Comparison of ENCODE assay signal across 13 cellular contexts in the genomic region with DNA sequence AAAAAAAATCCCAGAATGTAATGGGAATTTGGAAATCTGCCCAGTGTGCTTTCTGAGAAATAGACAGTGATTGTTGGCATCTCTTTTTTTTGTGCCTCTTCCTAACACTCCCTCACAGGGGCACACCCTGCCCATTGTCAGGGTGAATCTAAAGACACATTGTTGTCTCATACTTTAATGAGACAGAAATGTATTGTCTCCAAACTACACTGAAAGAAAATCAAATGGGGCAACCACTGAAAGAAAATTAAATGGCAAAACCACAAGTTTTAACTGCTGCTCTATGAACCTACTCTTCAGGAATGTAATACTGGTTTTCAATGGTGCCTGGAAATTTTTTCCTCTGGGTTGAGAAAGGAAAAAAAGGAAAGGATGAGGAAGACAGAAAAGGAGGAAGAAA. TPM values are rescaled to one million over a fixed set of nuclear protein-coding genes. Genes with fewer than 3 reads are reported as not detected.
DNase-seq lines count a peak whose midpoint lies in the region; ATAC-seq and TF ChIP-seq lines count a peak whose summit lies in the region.
"Had no signal": no experiment of that assay in that cellular context is flagged by ENCODE, and none has a peak within 500 bp of the region (broad histone marks: within the 10 kb centered on the region; RNA-seq: fewer than 3 reads in every experiment).

No MANE protein-coding gene starts in this region.

- intact Hi-C loops in mammary epithelial cell (cut with micrococcal nuclease): no loop called here

- H2BK15ac ChIP-seq in mesenchymal stem cell (ENCODE audit: low read depth, poor library complexity, severe bottlenecking): no peak overlapping the region

- H3K36me3 ChIP-seq in mammary epithelial cell (ENCODE audit: insufficient read depth, low read length) (no peaks in the 10 kb centered on the region), mesenchymal stem cell (ENCODE audit: control insufficient read depth in 1 of 2, insufficient read depth in 2 of 2, low read depth in 1 of 2, low read length in 2 of 2) (no peaks in the 10 kb centered on the region)

- no peak overlapping the region for H4K91ac ChIP-seq in mesenchymal stem cell (ENCODE audit: low read length)

- H3K4me3 ChIP-seq in mammary epithelial cell (replicated peaks in 1 of 3; ENCODE audit: insufficient read depth in 1 of 3, low read depth in 2 of 3, low read length in 3 of 3) (no peak overlapping the region), mesenchymal stem cell (ENCODE audit: insufficient read depth in 1 of 2, low read depth in 1 of 2, low read length in 2 of 2) (peak overlapping the region in 1 of 2 experiments; percentile 35)

- H2AFZ ChIP-seq in mammary epithelial cell (ENCODE audit: low read depth, low read length) (no peak overlapping the region), mesenchymal stem cell (ENCODE audit: low read depth, low read length) (no peak overlapping the region)

- H3K23ac ChIP-seq in mesenchymal stem cell (ENCODE audit: low read length in 2 of 2): no peak overlapping the region

- H3K79me2 ChIP-seq in mammary epithelial cell (ENCODE audit: insufficient read depth, low read length): no peaks in the 10 kb centered on the region

- no peak for ATAC-seq in HG02970 (IDR thresholded peaks at IDR 0.05; ENCODE audit: low FRiP score, unreplicated experiment)

- no TSS peak for BruUV-seq in mammary epithelial cell (replicated peaks; lab: Mats Ljungman, UMichigan)

- no peak overlapping the region for H2BK12ac ChIP-seq in mesenchymal stem cell (ENCODE audit: low read length in 2 of 2)

- no peaks in the 10 kb centered on the region for H3K9me3 ChIP-seq in mammary epithelial cell (replicated peaks; ENCODE audit: insufficient read depth, low read length)
- H3K9me3 ChIP-seq in mesenchymal stem cell (ENCODE audit: control insufficient read depth, low read length): no peaks in the 10 kb centered on the region

- H3K4ac ChIP-seq in mesenchymal stem cell (ENCODE audit: low read depth in 1 of 2, low read length in 2 of 2): no peak overlapping the region

- in situ Hi-C loops in mammary epithelial cell (cut with MboI; ENCODE audit: low sequenced_read_pairs in 2 of 2): no loop called here

- H3K4me2 ChIP-seq in mammary epithelial cell (ENCODE audit: insufficient read depth, low read depth, low read length) (peak overlapping the region; percentile 39), mesenchymal stem cell (ENCODE audit: low read length, poor library complexity, severe bottlenecking) (no peak overlapping the region)

- H3K18ac ChIP-seq in mesenchymal stem cell (ENCODE audit: low read depth in 1 of 2, low read length in 2 of 2): no peak overlapping the region

- CTCF ChIA-PET in mammary epithelial cell (lab: Charles Lee; ENCODE audit: low non-redundant PET): no interaction called here

- H4K8ac ChIP-seq in mesenchymal stem cell (ENCODE audit: low read length): no peak overlapping the region

- H3K27ac ChIP-seq in mammary epithelial cell (ENCODE audit: insufficient read depth, low read depth, low read length) (peak overlapping the region; percentile 89), mesenchymal stem cell (ENCODE audit: low read length, poor library complexity, severe bottlenecking) (peak overlapping the region; percentile 96)
- H3K27ac ChIP-seq: C4-2B had no signal

- H3K27me3 ChIP-seq in mammary epithelial cell (ENCODE audit: insufficient read depth, low read length): no peaks in the 10 kb centered on the region
- no peaks in the 10 kb centered on the region for H3K27me3 ChIP-seq in mesenchymal stem cell (ENCODE audit: control insufficient read depth in 1 of 2, insufficient read depth in 1 of 2, low read length in 2 of 2)

- H3K79me1 ChIP-seq in mesenchymal stem cell (replicated peaks; ENCODE audit: low read length, poor library complexity, severe bottlenecking): no peaks in the 10 kb centered on the region

- dilution Hi-C loops in mammary epithelial cell (cut with HindIII; ENCODE audit: low sequenced_read_pairs): no loop called here

- no peak for TF ChIP-seq CTCF in mammary epithelial cell (conservative IDR thresholded peaks at IDR 0.05 in 1 of 2, IDR thresholded peaks at IDR 0.05 in 1 of 2; ENCODE audit: extremely low read depth in 1 of 2, insufficient read depth in 1 of 2, low read depth in 1 of 2, low read length in 2 of 2)

- H4K20me1 ChIP-seq in mammary epithelial cell (ENCODE audit: insufficient read depth, low read length): no peaks in the 10 kb centered on the region

- peaks cover 61% of the 10 kb centered on the region for H3K4me1 ChIP-seq in mammary epithelial cell (ENCODE audit: insufficient read depth, low read length)
- H3K4me1 ChIP-seq in mesenchymal stem cell (ENCODE audit: control insufficient read depth, insufficient read depth, low read depth, low read length): peaks cover 9% of the 10 kb centered on the region

- no peak overlapping the region for H3K9ac ChIP-seq in mammary epithelial cell (ENCODE audit: insufficient read depth, low read length)
- peak overlapping the region; percentile 28 for H3K9ac ChIP-seq in mesenchymal stem cell (ENCODE audit: low read length)

- no peak overlapping the region for H2BK5ac ChIP-seq in mesenchymal stem cell (ENCODE audit: low read depth, low read length, poor library complexity, severe bottlenecking)

- no peak overlapping the region for H2AK5ac ChIP-seq in mesenchymal stem cell (ENCODE audit: low read length, severe bottlenecking)

- no peak overlapping the region for H2BK120ac ChIP-seq in mesenchymal stem cell (ENCODE audit: low read depth, low read length)

- DNase-seq in COLO829 (ENCODE audit: low spot score) (peak; percentile 88), M059J (ENCODE audit: low read depth) (peak; percentile 83), mammary epithelial cell (peak; percentile 95), mesenchymal stem cell (peak; percentile 58), ecto neural progenitor cell (ENCODE audit: low spot score) (no peak), SIG-M5 (lab: John Stamatoyannopoulos, UW) (no peak)
- no peak for DNase-seq in stimulated activated CD4-positive, alpha-beta T cell treated with anti-CD3 and anti-CD28 coated beads, Interleukin-4, amount 100 ng/mL, for 4 hours
- DNase-seq: activated CD4-positive, alpha-beta T cell treated with anti-CD3 and anti-CD28 coated beads for 4 hours; GF-D8; NCI-H524 treated with DMSO at 0.1 percent for 48 hours; stimulated activated CD8-positive, alpha-beta memory T cell treated with anti-CD3 and anti-CD28 coated beads, Interleukin-4, amount 100 ng/mL, for 48 hours had no signal

- H3K14ac ChIP-seq in mesenchymal stem cell (ENCODE audit: low read length in 2 of 2): no peak overlapping the region

RNA-seq across cellular contexts. Expression of gene GLS, which starts 43.2 kb away (rescaled TPM):
- 87.7 and 89.5 TPM in 2 replicates for total RNA-seq in M059J (2014; rRNA removed; shearing (Covaris generic))
- 100 to 1,000 TPM; 166 to 403 TPM for total RNA-seq in mammary epithelial cell
- polyA plus RNA-seq in mammary epithelial cell: 35.5 TPM
- 408 TPM for polyA minus RNA-seq in mammary epithelial cell
- 33.6 TPM for polyA plus RNA-seq in mesenchymal stem cell (2013, experiment 1 of 2)
- 34.7 TPM for polyA plus RNA-seq in mesenchymal stem cell (2013, experiment 2 of 2)

Comparison
In these comparisons a context has a peak if more than half of its experiments do, and no peak if none do; other contexts are left out.
1. DNase-seq: peak in COLO829 (single experiment), M059J (single experiment), mammary epithelial cell (single experiment) and mesenchymal stem cell (single experiment); none in ecto neural progenitor cell (single experiment), SIG-M5 (single experiment) and stimulated activated CD4-positive, alpha-beta T cell treated with anti-CD3 and anti-CD28 coated beads, Interleukin-4, amount 100 ng/mL, for 4 hours (0 of 2).